In the genomic region with DNA sequence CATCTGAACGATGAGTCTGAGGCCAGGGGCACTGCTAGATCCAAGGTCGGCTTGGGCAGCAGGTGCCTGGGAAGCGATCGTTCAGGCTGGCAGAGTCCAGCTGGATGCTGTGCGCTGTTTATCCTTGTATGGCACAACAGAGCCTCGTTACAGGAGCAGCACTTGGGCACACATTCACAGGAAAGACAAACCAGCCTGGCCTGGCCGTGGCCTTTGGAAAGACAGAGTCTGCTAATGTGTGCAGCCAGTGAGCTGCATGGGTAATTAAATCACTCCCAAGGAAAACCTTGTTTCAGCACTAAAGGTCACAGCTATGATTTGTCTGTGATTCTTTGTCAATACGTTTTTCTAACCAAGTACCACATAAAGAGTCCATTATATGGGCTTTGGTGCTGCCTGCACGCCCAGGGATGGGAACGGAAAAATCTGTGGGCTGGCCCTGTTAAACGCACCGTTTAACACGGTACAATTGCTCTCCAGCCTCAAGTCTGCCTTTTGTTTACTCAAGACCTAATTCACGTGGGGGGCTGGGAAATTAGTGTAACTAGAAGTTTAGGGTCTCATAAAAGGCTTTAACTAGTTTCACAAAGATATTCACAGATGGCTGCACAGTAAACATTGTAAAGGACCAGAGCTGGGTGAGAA, we compare ENCODE assay signal across 14 cellular contexts.
DNase-seq lines count a peak whose midpoint lies in the region; ATAC-seq and TF ChIP-seq lines count a peak whose summit lies in the region.
"Had no signal": no experiment of that assay in that cellular context is flagged by ENCODE, and none has a peak within 500 bp of the region (broad histone marks: within the 10 kb centered on the region; RNA-seq: fewer than 3 reads in every experiment).

No MANE protein-coding gene starts in this region.

- peaks cover 4 to 10% (median 9%) of the 10 kb centered on the region in 3 donors for H3K27me3 Mint-ChIP-seq in CD14-positive monocyte (ENCODE audit: low read depth in 3 of 3)

- peaks cover 0 to 3% (median 0%) of the 10 kb centered on the region in 7 donors for H3K9me3 Mint-ChIP-seq in CD14-positive monocyte
- H3K9me3 Mint-ChIP-seq: IgD-negative memory B cell had no signal

- TF ChIP-seq CTCF in prostate gland (IDR thresholded peaks at IDR 0.05) (no peak), CD14-positive monocyte (IDR thresholded peaks at IDR 0.05) (no peak)

- 34% methylated on average over 14 of the region's 14 CpGs for WGBS in prostate gland

- no peak overlapping the region for H3K4me3 Mint-ChIP-seq in CD14-positive monocyte
- H3K4me3 Mint-ChIP-seq: IgD-negative memory B cell had no signal

- DNase-seq in NCI-H1105 treated with DMSO at 0.1 percent for 48 hours (lab: John Stamatoyannopoulos, UW), result peak; percentile 84
- peak; percentile 79 for DNase-seq in NCI-H748 treated with DMSO at 0.1 percent for 48 hours (lab: John Stamatoyannopoulos, UW)
- DNase-seq in head of caudate nucleus, result peak in 41 of 42 donors; percentile 4 to 70 (median 36)
- peak; percentile 31 for DNase-seq in prostate gland (ENCODE audit: low spot score)
- no peak for DNase-seq in stimulated activated CD4-positive, alpha-beta T cell treated with anti-CD3 and anti-CD28 coated beads, Interleukin-2, amount 100 ng/mL, for 48 hours
- no peak for DNase-seq in CD14-positive monocyte (ENCODE audit: low spot score)
- no peak for DNase-seq in HT-29 (ENCODE audit: low spot score)
- DNase-seq: activated naive CD4-positive, alpha-beta T cell treated with anti-CD3 and anti-CD28 coated beads, Interleukin-2, amount 50 U/mL, for 16 hours; esophagus squamous epithelium; NCI-H226 had no signal

- H3K36me3 Mint-ChIP-seq in CD14-positive monocyte, result no peaks in the 10 kb centered on the region
- H3K36me3 Mint-ChIP-seq: IgD-negative memory B cell had no signal

- H3K4me3 ChIP-seq in prostate gland, result no peak overlapping the region
- H3K4me3 ChIP-seq: esophagus squamous epithelium, skin epidermis had no signal

- ATAC-seq in HG03135 (IDR thresholded peaks at IDR 0.05; ENCODE audit: unreplicated experiment), result no peak
- ATAC-seq: Right ventricle myocardium inferior had no signal

- H3K4me1 ChIP-seq in prostate gland (replicated peaks), result peaks cover 2% of the 10 kb centered on the region
- H3K4me1 ChIP-seq: esophagus squamous epithelium had no signal

- H3K27ac ChIP-seq in prostate gland, result no peak overlapping the region
- H3K27ac ChIP-seq: esophagus squamous epithelium had no signal

- intact Hi-C loops in head of caudate nucleus (cut with DNase I), result no loop called here
- intact Hi-C loops in prostate gland (cut with DNase I), result no loop called here
- intact Hi-C loops in CD14-positive monocyte (cut with micrococcal nuclease), result no loop called here

- TF ChIP-seq POLR2A in prostate gland (IDR thresholded peaks at IDR 0.05), result no peak

- H3K36me3 ChIP-seq in prostate gland, result no peaks in the 10 kb centered on the region
- H3K36me3 ChIP-seq: esophagus squamous epithelium had no signal

- H3K27ac Mint-ChIP-seq in CD14-positive monocyte, result no peak overlapping the region
- H3K27ac Mint-ChIP-seq: IgD-negative memory B cell had no signal

- no peaks in the 10 kb centered on the region for H3K4me1 Mint-ChIP-seq in CD14-positive monocyte
- H3K4me1 Mint-ChIP-seq: IgD-negative memory B cell had no signal

- no peaks in the 10 kb centered on the region for H3K27me3 ChIP-seq in prostate gland (replicated peaks; ENCODE audit: insufficient read depth)
- H3K27me3 ChIP-seq: esophagus squamous epithelium had no signal

- H3K9me3 ChIP-seq in prostate gland, result no peaks in the 10 kb centered on the region
- H3K9me3 ChIP-seq: esophagus squamous epithelium had no signal

Comparison
In these comparisons a context has a peak if more than half of its experiments do, and no peak if none do; other contexts are left out.
1. DNase-seq: peak in NCI-H1105 treated with DMSO at 0.1 percent for 48 hours (single experiment), NCI-H748 treated with DMSO at 0.1 percent for 48 hours (single experiment), head of caudate nucleus (41 of 42) and prostate gland (single experiment); none in stimulated activated CD4-positive, alpha-beta T cell treated with anti-CD3 and anti-CD28 coated beads, Interleukin-2, amount 100 ng/mL, for 48 hours (0 of 2), CD14-positive monocyte (single experiment) and HT-29 (single experiment).